Comparison of ENCODE assay signal across 22 cellular contexts in the genomic region with DNA sequence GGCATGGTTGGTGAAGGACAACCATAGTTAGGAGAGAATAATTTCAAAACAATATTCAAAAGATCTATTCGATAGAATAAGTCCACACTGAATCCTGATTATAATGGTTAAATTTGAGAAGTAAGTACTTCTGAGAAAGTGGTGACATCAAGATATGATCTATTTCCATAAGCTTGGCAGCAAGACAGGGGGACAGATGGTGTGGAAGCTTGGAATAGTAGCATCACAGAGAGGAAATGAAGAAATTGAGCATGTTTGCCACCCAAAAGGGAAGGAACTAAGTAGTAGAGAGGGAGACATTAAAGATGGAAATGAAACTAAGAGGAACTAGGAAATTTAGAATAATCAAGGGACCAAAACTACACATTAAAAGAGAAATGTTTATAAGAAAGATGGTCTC.
"Had no signal": no experiment of that assay in that cellular context is flagged by ENCODE, and none has a peak within 500 bp of the region (broad histone marks: within the 10 kb centered on the region; RNA-seq: fewer than 3 reads in every experiment).

No MANE protein-coding gene starts in this region.

- H3K4me3 Mint-ChIP-seq: activated CD4-positive, alpha-beta T cell treated with anti-CD3 and anti-CD28 coated beads, Interleukin-2, amount 10 ng/mL, durations not matched to agents 24 days and 14 days; activated CD8-positive, alpha-beta T cell treated with anti-CD3 and anti-CD28 coated beads for 36 hours; activated naive CD8-positive, alpha-beta T cell treated with anti-CD3 and anti-CD28 coated beads, Interleukin-2, amount 10 ng/mL, durations not matched to agents 7 days and 5 days; activated T-helper 17 cell treated with anti-CD3 and anti-CD28 coated beads, Interleukin-2, amount 50 U/mL, for 72 hours; naive B cell; neural progenitor cell; stimulated activated naive CD8-positive, alpha-beta T cell treated with anti-CD3 and anti-CD28 coated beads, Interleukin-15, Interleukin-2, amounts not matched to agents 100 ng/mL and 50 ng/mL, for 24 hours had no signal

- H3K4me1 Mint-ChIP-seq: activated CD4-positive, alpha-beta T cell treated with anti-CD3 and anti-CD28 coated beads, Interleukin-2, amount 10 ng/mL, durations not matched to agents 24 days and 14 days; activated naive CD8-positive, alpha-beta T cell treated with anti-CD3 and anti-CD28 coated beads, Interleukin-2, amount 10 ng/mL, durations not matched to agents 7 days and 5 days; activated T-helper 17 cell treated with anti-CD3 and anti-CD28 coated beads, Interleukin-2, amount 50 U/mL, for 72 hours; naive B cell had no signal

- H3K27me3 Mint-ChIP-seq: activated CD4-positive, alpha-beta T cell treated with anti-CD3 and anti-CD28 coated beads, Interleukin-2, amount 10 ng/mL, durations not matched to agents 24 days and 14 days; activated CD8-positive, alpha-beta T cell treated with anti-CD3 and anti-CD28 coated beads for 36 hours; activated naive CD8-positive, alpha-beta T cell treated with anti-CD3 and anti-CD28 coated beads, Interleukin-2, amount 10 ng/mL, durations not matched to agents 7 days and 5 days; activated T-helper 17 cell treated with anti-CD3 and anti-CD28 coated beads, Interleukin-2, amount 50 U/mL, for 72 hours; naive B cell; stimulated activated naive CD8-positive, alpha-beta T cell treated with anti-CD3 and anti-CD28 coated beads, Interleukin-15, Interleukin-2, amounts not matched to agents 100 ng/mL and 50 ng/mL, for 24 hours had no signal

- H3K9me3 Mint-ChIP-seq: activated CD4-positive, alpha-beta T cell treated with anti-CD3 and anti-CD28 coated beads, Interleukin-2, amount 10 ng/mL, durations not matched to agents 24 days and 14 days; activated CD8-positive, alpha-beta T cell treated with anti-CD3 and anti-CD28 coated beads for 36 hours; activated naive CD8-positive, alpha-beta T cell treated with anti-CD3 and anti-CD28 coated beads, Interleukin-2, amount 10 ng/mL, durations not matched to agents 7 days and 5 days; activated T-helper 17 cell treated with anti-CD3 and anti-CD28 coated beads, Interleukin-2, amount 50 U/mL, for 72 hours; naive B cell; neural progenitor cell; stimulated activated naive CD8-positive, alpha-beta T cell treated with anti-CD3 and anti-CD28 coated beads, Interleukin-15, Interleukin-2, amounts not matched to agents 100 ng/mL and 50 ng/mL, for 24 hours had no signal

- ATAC-seq: activated CD8-positive, alpha-beta T cell treated with anti-CD3 and anti-CD28 coated beads for 36 hours; activated T-helper 17 cell treated with anti-CD3 and anti-CD28 coated beads, Interleukin-2, amount 50 U/mL, for 72 hours; body of pancreas; mucosa of descending colon; right lobe of liver had no signal

- H3K27ac Mint-ChIP-seq: activated CD4-positive, alpha-beta T cell treated with anti-CD3 and anti-CD28 coated beads, Interleukin-2, amount 10 ng/mL, durations not matched to agents 24 days and 14 days; activated CD8-positive, alpha-beta T cell treated with anti-CD3 and anti-CD28 coated beads for 36 hours; activated naive CD8-positive, alpha-beta T cell treated with anti-CD3 and anti-CD28 coated beads, Interleukin-2, amount 10 ng/mL, durations not matched to agents 7 days and 5 days; activated T-helper 17 cell treated with anti-CD3 and anti-CD28 coated beads, Interleukin-2, amount 50 U/mL, for 72 hours; naive B cell; neural progenitor cell; stimulated activated naive CD8-positive, alpha-beta T cell treated with anti-CD3 and anti-CD28 coated beads, Interleukin-15, Interleukin-2, amounts not matched to agents 100 ng/mL and 50 ng/mL, for 24 hours had no signal

- DNase-seq: activated CD4-positive, alpha-beta T cell treated with anti-CD3 and anti-CD28 coated beads, Interleukin-2, amount 10 ng/mL, durations not matched to agents 24 days and 14 days; activated CD8-positive, alpha-beta T cell treated with anti-CD3 and anti-CD28 coated beads for 36 hours; activated naive CD4-positive, alpha-beta T cell; activated naive CD8-positive, alpha-beta T cell treated with anti-CD3 and anti-CD28 coated beads, Interleukin-2, amount 10 ng/mL, durations not matched to agents 7 days and 5 days; activated T-cell treated with anti-CD3 and anti-CD28 coated beads, Interleukin-2, amount 50 U/mL, for 1 hour; body of pancreas; colonic mucosa; foreskin melanocyte; kidney; left ventricle myocardium inferior; mucosa of descending colon; naive B cell; ovary; right lobe of liver; small intestine; stimulated activated CD4-positive, alpha-beta T cell treated with anti-CD3 and anti-CD28 coated beads, Interleukin-15, amount 100 ng/mL, for 24 hours; stimulated activated CD4-positive, alpha-beta T cell treated with anti-CD3 and anti-CD28 coated beads, Interleukin-2, amount 100 ng/mL, for 48 hours; T1000; trophoblast cell had no signal
